In genomic region chr11:32596114-32596513, GRCh38 we compare ENCODE assay signal across 8 cellular contexts. TPM values are rescaled to one million over a fixed set of nuclear protein-coding genes. Genes with fewer than 3 reads are reported as not detected.
DNase-seq lines count a peak whose midpoint lies in the region; ATAC-seq and TF ChIP-seq lines count a peak whose summit lies in the region.
"Not testable (repeated sequence)": the region's sequence is repeated elsewhere in the genome, so short reads cannot be mapped to it uniquely, and the experiment has no call there.

No MANE protein-coding gene starts in this region.

- ATAC-seq in CD8-positive, alpha-beta T cell; central memory CD8-positive, alpha-beta T cell (replicated peaks; ENCODE audit: extremely low read depth, poor library complexity, severe bottlenecking): not testable (repeated sequence)
- peak; percentile 54 for ATAC-seq in stimulated activated naive CD8-positive, alpha-beta T cell treated with anti-CD3 and anti-CD28 coated beads, Interleukin-15, amount 100 ng/mL, for 72 hours

- H3K4me3 Mint-ChIP-seq in CD8-positive, alpha-beta T cell; activated CD4-positive, alpha-beta T cell treated with anti-CD3 and anti-CD28 coated beads, Interleukin-2, amount 10 ng/mL, durations not matched to agents 24 days and 14 days; activated T-cell treated with anti-CD3 and anti-CD28 coated beads, Interleukin-2, amount 50 U/mL, for 24 hours; central memory CD8-positive, alpha-beta T cell; stimulated activated naive CD8-positive, alpha-beta T cell treated with anti-CD3 and anti-CD28 coated beads, Interleukin-15, amount 100 ng/mL, for 72 hours: not testable (repeated sequence)

- not testable (repeated sequence) for H3K4me3 ChIP-seq in CD8-positive, alpha-beta T cell (ENCODE audit: low read depth, low read length)

- H3K27ac Mint-ChIP-seq in CD8-positive, alpha-beta T cell = peak overlapping the region; percentile 18
- peak overlapping the region; percentile 5 for H3K27ac Mint-ChIP-seq in activated CD4-positive, alpha-beta T cell treated with anti-CD3 and anti-CD28 coated beads, Interleukin-2, amount 10 ng/mL, durations not matched to agents 24 days and 14 days
- peak overlapping the region; percentile 73 for H3K27ac Mint-ChIP-seq in activated T-cell treated with anti-CD3 and anti-CD28 coated beads, Interleukin-2, amount 50 U/mL, for 24 hours
- peak overlapping the region; percentile 80 for H3K27ac Mint-ChIP-seq in central memory CD8-positive, alpha-beta T cell (ENCODE audit: low read depth)
- peak overlapping the region; percentile 25 to 81 for H3K27ac Mint-ChIP-seq in stimulated activated naive CD8-positive, alpha-beta T cell treated with anti-CD3 and anti-CD28 coated beads, Interleukin-15, amount 100 ng/mL, for 72 hours

- peaks cover 47% of the 10 kb centered on the region for H3K36me3 ChIP-seq in CD8-positive, alpha-beta T cell (ENCODE audit: insufficient read depth, low read length)

- H3K36me3 Mint-ChIP-seq in CD8-positive, alpha-beta T cell = peaks cover 82% of the 10 kb centered on the region
- H3K36me3 Mint-ChIP-seq in activated CD4-positive, alpha-beta T cell treated with anti-CD3 and anti-CD28 coated beads, Interleukin-2, amount 10 ng/mL, durations not matched to agents 24 days and 14 days (ENCODE audit: low read depth) = peaks cover 68% of the 10 kb centered on the region
- H3K36me3 Mint-ChIP-seq in activated T-cell treated with anti-CD3 and anti-CD28 coated beads, Interleukin-2, amount 50 U/mL, for 24 hours (ENCODE audit: low read depth) = peaks cover 90% of the 10 kb centered on the region
- peaks cover 65% of the 10 kb centered on the region for H3K36me3 Mint-ChIP-seq in central memory CD8-positive, alpha-beta T cell (ENCODE audit: insufficient read depth)

- POLR2A ChIA-PET in CD8-positive, alpha-beta T cell (lab: Charles Lee) = not testable (repeated sequence)

- not testable (repeated sequence) for H3K27me3 Mint-ChIP-seq in CD8-positive, alpha-beta T cell (ENCODE audit: low read depth); activated CD4-positive, alpha-beta T cell treated with anti-CD3 and anti-CD28 coated beads, Interleukin-2, amount 10 ng/mL, durations not matched to agents 24 days and 14 days; activated T-cell treated with anti-CD3 and anti-CD28 coated beads, Interleukin-2, amount 50 U/mL, for 24 hours; central memory CD8-positive, alpha-beta T cell; stimulated activated naive CD8-positive, alpha-beta T cell treated with anti-CD3 and anti-CD28 coated beads, Interleukin-15, amount 100 ng/mL, for 72 hours

- not testable (repeated sequence) for DNase-seq in CD8-positive, alpha-beta T cell; activated CD4-positive, alpha-beta T cell treated with anti-CD3 and anti-CD28 coated beads, Interleukin-2, amount 10 ng/mL, durations not matched to agents 24 days and 14 days; central memory CD8-positive, alpha-beta T cell (ENCODE audit: low spot score in 2 of 2)
- DNase-seq in activated T-cell treated with anti-CD3 and anti-CD28 coated beads, Interleukin-2, amount 50 U/mL, for 24 hours = peak; percentile 54
- peak; percentile 59 for DNase-seq in activated naive CD4-positive, alpha-beta T cell treated with Interleukin-2 at 50 U/mL for 16 hours
- peak; percentile 66 for DNase-seq in stimulated activated CD4-positive, alpha-beta T cell treated with anti-CD3 and anti-CD28 coated beads, Interleukin-15, amount 100 ng/mL, for 24 hours
- peak; percentile 14 to 41 (median 28) for DNase-seq in stimulated activated CD4-positive, alpha-beta T cell treated with anti-CD3 and anti-CD28 coated beads, TNF-alpha, amount 100 ng/mL, for 48 hours (ENCODE audit: low read depth in 3 of 3)
- peak in 1 of 2 donors; percentile 31 for DNase-seq in stimulated activated naive CD8-positive, alpha-beta T cell treated with anti-CD3 and anti-CD28 coated beads, Interleukin-15, amount 100 ng/mL, for 72 hours

- CTCF ChIA-PET in CD8-positive, alpha-beta T cell (lab: Charles Lee) = interaction anchor here (1.2 kb wide), 1 partner anchor 9 kb away, joined by 3 read pairs; no protein-coding TSS in a partner anchor

- TF ChIP-seq CTCF in CD8-positive, alpha-beta T cell (IDR thresholded peaks at IDR 0.05) = not testable (repeated sequence)

- not testable (repeated sequence) for H3K27me3 ChIP-seq in CD8-positive, alpha-beta T cell (ENCODE audit: insufficient read depth, low read length)

- peaks cover 25% of the 10 kb centered on the region for H3K4me1 Mint-ChIP-seq in CD8-positive, alpha-beta T cell (ENCODE audit: low read depth)
- peaks cover 20% of the 10 kb centered on the region for H3K4me1 Mint-ChIP-seq in activated CD4-positive, alpha-beta T cell treated with anti-CD3 and anti-CD28 coated beads, Interleukin-2, amount 10 ng/mL, durations not matched to agents 24 days and 14 days
- H3K4me1 Mint-ChIP-seq in activated T-cell treated with anti-CD3 and anti-CD28 coated beads, Interleukin-2, amount 50 U/mL, for 24 hours (ENCODE audit: low read depth) = peaks cover 54% of the 10 kb centered on the region
- H3K4me1 Mint-ChIP-seq in central memory CD8-positive, alpha-beta T cell = peaks cover 35% of the 10 kb centered on the region
- H3K4me1 Mint-ChIP-seq in stimulated activated naive CD8-positive, alpha-beta T cell treated with anti-CD3 and anti-CD28 coated beads, Interleukin-15, amount 100 ng/mL, for 72 hours = peaks cover 56% of the 10 kb centered on the region

- H3K9me3 ChIP-seq in CD8-positive, alpha-beta T cell (ENCODE audit: low read length) = not testable (repeated sequence)

- H3K9me3 Mint-ChIP-seq in CD8-positive, alpha-beta T cell; activated CD4-positive, alpha-beta T cell treated with anti-CD3 and anti-CD28 coated beads, Interleukin-2, amount 10 ng/mL, durations not matched to agents 24 days and 14 days; activated T-cell treated with anti-CD3 and anti-CD28 coated beads, Interleukin-2, amount 50 U/mL, for 24 hours; central memory CD8-positive, alpha-beta T cell; stimulated activated naive CD8-positive, alpha-beta T cell treated with anti-CD3 and anti-CD28 coated beads, Interleukin-15, amount 100 ng/mL, for 72 hours: not testable (repeated sequence)

- not testable (repeated sequence) for H3K4me1 ChIP-seq in CD8-positive, alpha-beta T cell (ENCODE audit: insufficient read depth, low read length)

- intact Hi-C loops in CD8-positive, alpha-beta T cell (cut with DNase I, micrococcal nuclease) = not testable (repeated sequence)
- intact Hi-C loops in activated CD4-positive, alpha-beta T cell treated with anti-CD3 and anti-CD28 coated beads, Interleukin-2, amount 10 ng/mL, durations not matched to agents 24 days and 14 days (cut with micrococcal nuclease) = loop anchor here (5.0 kb wide), 1 partner anchor 661 kb away; the partner anchor contains the start of gene HIPK3

- not testable (repeated sequence) for H3K27ac ChIP-seq in CD8-positive, alpha-beta T cell (ENCODE audit: low read depth, low read length)

RNA-seq across cellular contexts. Expression of gene EIF3M, which starts 12.5 kb away (rescaled TPM):
- 100 to 1,000 TPM; 269 to 274 TPM for total RNA-seq in CD8-positive, alpha-beta T cell
- total RNA-seq in activated CD4-positive, alpha-beta T cell treated with anti-CD3 and anti-CD28 coated beads, Interleukin-2, amount 10 ng/mL, durations not matched to agents 24 days and 14 days = 348 and 351 TPM in 2 replicates

Comparison
In these comparisons a context has a peak if more than half of its experiments do, and no peak if none do; other contexts are left out.
1. H3K27ac Mint-ChIP-seq: peak in every context shown above with its lines; median percentile 80 in central memory CD8-positive, alpha-beta T cell; 73 in activated T-cell treated with anti-CD3 and anti-CD28 coated beads, Interleukin-2, amount 50 U/mL, for 24 hours; 53 in stimulated activated naive CD8-positive, alpha-beta T cell treated with anti-CD3 and anti-CD28 coated beads, Interleukin-15, amount 100 ng/mL, for 72 hours; 18 in CD8-positive, alpha-beta T cell; 5 in activated CD4-positive, alpha-beta T cell treated with anti-CD3 and anti-CD28 coated beads, Interleukin-2, amount 10 ng/mL, durations not matched to agents 24 days and 14 days.